Comparison of ENCODE assay signal across 1 cellular context in genomic region chr6:49264909-49265308, GRCh38.
TF ChIP-seq lines count a peak whose summit lies in the region.

No MANE protein-coding gene starts in this region.

TF ChIP-seq in GM23338, 12 proteins besides CTCF, POLR2A, EP300 and RAD21 (continued from another document):
- no peak for TF ChIP-seq ZNF462 (CRISPR knock-in tag; IDR thresholded peaks at IDR 0.05)
TF ChIP-seq in GM23338: peak in this region for 0.
